ENCODE assay signal across 17 cellular contexts in the genomic region with DNA sequence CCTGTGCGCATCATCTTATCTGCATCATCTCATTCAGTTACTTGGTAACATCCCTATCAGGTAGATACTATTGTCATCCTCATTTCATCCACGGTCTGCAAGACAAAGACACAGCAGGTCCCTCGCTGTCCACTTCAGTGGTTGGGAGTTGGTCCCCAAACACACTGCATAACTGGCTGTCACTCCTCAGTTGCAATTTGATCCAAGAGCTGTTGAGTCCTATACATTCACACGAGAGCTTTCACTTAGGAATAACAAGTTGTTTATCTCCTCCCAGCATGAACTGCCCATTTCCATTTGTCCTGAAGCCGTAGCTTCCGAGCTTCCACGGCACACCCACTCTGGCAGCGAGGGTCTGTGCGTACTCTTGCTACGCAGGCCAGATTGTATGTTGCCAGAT.
DNase-seq lines count a peak whose midpoint lies in the region; ATAC-seq and TF ChIP-seq lines count a peak whose summit lies in the region.
"Had no signal": no experiment of that assay in that cellular context is flagged by ENCODE, and none has a peak within 500 bp of the region (broad histone marks: within the 10 kb centered on the region; RNA-seq: fewer than 3 reads in every experiment).

No MANE protein-coding gene starts in this region.

- no peak overlapping the region for H3K4me3 ChIP-seq in HEK293 (ENCODE audit: low read depth, low read length)

- ATAC-seq in GM18505 (IDR thresholded peaks at IDR 0.05; ENCODE audit: unreplicated experiment) = no peak

- peak overlapping the region; percentile 0 for H3K27ac Mint-ChIP-seq in neural crest cell (ENCODE audit: unreplicated experiment)
- H3K27ac Mint-ChIP-seq: B cell; CD4-positive, alpha-beta T cell; T-helper 1 cell treated with Interleukin-12 subunit alpha and Interleukin-12 subunit beta and Interleukin-4 antibody, amounts not matched to agents 30 μg/mL and 1 μg/mL, for 36 hours had no signal

- peaks cover 28% of the 10 kb centered on the region for H3K4me1 Mint-ChIP-seq in neural crest cell
- H3K4me1 Mint-ChIP-seq: B cell had no signal

- H3K36me3 Mint-ChIP-seq in neural crest cell (ENCODE audit: low read depth) = no peaks in the 10 kb centered on the region

- POLR2A ChIA-PET in HEK293 (lab: Yijun Ruan, JAX) = no interaction called here

- CTCF ChIA-PET in HEK293 (lab: Yijun Ruan, JAX) = interaction anchor here (0.6 kb wide), 1 partner anchor 1884 kb away, joined by 3 read pairs; no protein-coding TSS in a partner anchor

- no peaks in the 10 kb centered on the region for H3K36me3 ChIP-seq in HEK293 (ENCODE audit: control insufficient read depth in 2 of 2, insufficient read depth in 1 of 2, low read length in 2 of 2)

- no peaks in the 10 kb centered on the region for H3K9me3 ChIP-seq in HEK293 (ENCODE audit: control insufficient read depth, insufficient read depth, low read depth, low read length)

- no peak overlapping the region for H3K27ac ChIP-seq in HEK293 (ENCODE audit: extremely low read depth, low read depth, low read length)

- DNase-seq in NCI-H146 (lab: John Stamatoyannopoulos, UW) (peak; percentile 87), NCI-H510A treated with DMSO at 0.1 percent for 48 hours (lab: John Stamatoyannopoulos, UW) (peak; percentile 89), neural crest cell (ENCODE audit: low read depth, low spot score) (no peak), kidney tubule cell (ENCODE audit: low spot score) (no peak), HPDE6-E6E7 (ENCODE audit: extremely low spot score) (no peak)
- DNase-seq: ACHN; CD4-positive, alpha-beta T cell; IMR-90; MV-4-11; NCI-H1930; NCI-H2227 treated with DMSO at 0.1 percent for 48 hours; NCI-H82; SHP77 treated with DMSO at 0.1 percent for 48 hours had no signal

- no peak for TF ChIP-seq CTCF in HEK293 (tag by site-specific recombination; IDR thresholded peaks at IDR 0.05)
- no peak for TF ChIP-seq CTCF in neural crest cell (conservative IDR thresholded peaks at IDR 0.05)

- H3K4me3 Mint-ChIP-seq in neural crest cell = no peak overlapping the region
- H3K4me3 Mint-ChIP-seq: B cell; CD4-positive, alpha-beta T cell; T-helper 1 cell treated with Interleukin-12 subunit alpha and Interleukin-12 subunit beta and Interleukin-4 antibody, amounts not matched to agents 30 μg/mL and 1 μg/mL, for 36 hours had no signal

- no peaks in the 10 kb centered on the region for H3K9me3 Mint-ChIP-seq in neural crest cell
- H3K9me3 Mint-ChIP-seq: CD4-positive, alpha-beta T cell; T-helper 1 cell treated with Interleukin-12 subunit alpha and Interleukin-12 subunit beta and Interleukin-4 antibody, amounts not matched to agents 30 μg/mL and 1 μg/mL, for 36 hours had no signal

- no peak for TF ChIP-seq POLR2A in GM18505 (IDR thresholded peaks at IDR 0.05; ENCODE audit: borderline replicate concordance, extremely low read depth, insufficient read depth, insufficient read length)

- no peaks in the 10 kb centered on the region for H3K27me3 Mint-ChIP-seq in neural crest cell (ENCODE audit: low read depth)

- no peaks in the 10 kb centered on the region for H3K4me1 ChIP-seq in HEK293 (ENCODE audit: control insufficient read depth, insufficient read depth, low read length)

TF ChIP-seq in HEK293, 187 proteins besides CTCF, POLR2A, EP300 and RAD21:
- TF ChIP-seq ZSCAN23 (tag by site-specific recombination; IDR thresholded peaks at IDR 0.05) (no peak), ZNF175 (tag by site-specific recombination; IDR thresholded peaks at IDR 0.05) (no peak), ZNF146 (tag by site-specific recombination; IDR thresholded peaks at IDR 0.05) (no peak), ZIC2 (tag by site-specific recombination; IDR thresholded peaks at IDR 0.05) (0 out of 2 replicates have a peak, but pooled peaks have one; percentile 35), ZNF600 (tag by site-specific recombination; IDR thresholded peaks at IDR 0.05) (peak; percentile 37; the same call in 1 of the 2 replicates)

Comparison
In these comparisons a context has a peak if more than half of its experiments do, and no peak if none do; other contexts are left out.
1. DNase-seq: peak in NCI-H146 (single experiment) and NCI-H510A treated with DMSO at 0.1 percent for 48 hours (single experiment); none in neural crest cell (single experiment), kidney tubule cell (single experiment) and HPDE6-E6E7 (single experiment).